ENCODE assay signal across 22 cellular contexts in the genomic region with DNA sequence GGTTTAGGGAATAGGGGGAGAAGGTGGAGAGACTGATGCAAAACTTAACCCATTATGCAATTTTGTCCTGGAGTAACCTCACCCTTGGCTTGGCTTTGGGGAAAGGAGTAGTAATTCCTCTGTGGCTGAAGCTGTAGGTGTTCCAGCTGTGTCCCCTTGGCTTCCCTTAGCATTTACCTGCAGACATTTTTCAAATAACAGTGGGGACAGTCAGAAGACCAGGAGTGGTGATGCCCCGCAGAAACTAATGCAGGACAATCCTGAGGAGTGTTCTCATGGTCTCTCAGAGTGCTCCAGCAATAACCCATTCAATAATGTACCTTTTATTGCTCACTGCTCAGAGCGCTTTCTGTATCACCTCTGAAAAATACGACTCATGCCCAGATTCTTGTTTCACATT.
"Had no signal": no experiment of that assay in that cellular context is flagged by ENCODE, and none has a peak within 500 bp of the region (broad histone marks: within the 10 kb centered on the region; RNA-seq: fewer than 3 reads in every experiment).

No MANE protein-coding gene starts in this region.

- ATAC-seq: HepG2 had no signal

- H3K27me3 ChIP-seq: SJSA1 had no signal

- H3K36me3 ChIP-seq: SJSA1 had no signal

- H3K9me3 ChIP-seq: SJSA1 had no signal

- H3K4me3 ChIP-seq: SJSA1, SK-N-MC had no signal

- DNase-seq: IMR-90, Karpas-422, KG1, MM.1S, NCI-H1092 treated with DMSO at 0.1 percent for 48 hours, NCI-H1436, NCI-H187, NCI-H2029, NCI-H2081 treated with DMSO at 0.1 percent for 48 hours, NCI-H2171, NCI-H226, NCI-H446, NCI-H510A, NCI-H524 treated with DMSO at 0.1 percent for 48 hours, NCI-H69, NCI-H774, Right ventricle myocardium superior, RPMI8226, SIG-M5 had no signal

- H3K27ac ChIP-seq: SK-N-MC had no signal
